Comparison of ENCODE assay signal across 20 cellular contexts in the genomic region with DNA sequence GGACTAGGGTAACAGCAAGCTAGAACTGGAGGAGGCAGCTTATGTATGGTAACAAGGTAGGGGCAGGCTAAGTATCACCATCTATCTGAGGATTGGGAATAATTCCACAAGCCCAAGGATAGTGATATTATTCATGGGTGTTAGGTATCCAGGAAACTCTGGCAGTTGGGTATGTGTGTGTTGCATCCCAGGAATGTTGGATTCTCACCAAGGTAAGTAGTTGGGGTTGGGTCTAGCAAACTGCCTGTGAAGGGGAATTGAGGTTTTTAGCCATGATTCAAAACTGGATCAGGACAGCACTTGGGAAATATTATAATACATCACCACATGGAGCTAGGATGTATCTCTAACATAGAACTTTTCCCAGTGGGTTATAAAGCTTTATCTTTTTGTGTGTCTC.
DNase-seq lines count a peak whose midpoint lies in the region; ATAC-seq and TF ChIP-seq lines count a peak whose summit lies in the region.
"Had no signal": no experiment of that assay in that cellular context is flagged by ENCODE, and none has a peak within 500 bp of the region (broad histone marks: within the 10 kb centered on the region; RNA-seq: fewer than 3 reads in every experiment).

No MANE protein-coding gene starts in this region.

- H3K4me3 ChIP-seq in AG10803 (ENCODE audit: low read length) = no peak overlapping the region
- H3K4me3 ChIP-seq in MG63 = no peak overlapping the region
- no peak overlapping the region for H3K4me3 ChIP-seq in astrocyte of the spinal cord (ENCODE audit: low read depth, low read length)
- H3K4me3 ChIP-seq in kidney epithelial cell (ENCODE audit: low read depth, low read length) = no peak overlapping the region
- H3K4me3 ChIP-seq: BLaER1, SJCRH30 had no signal

- no peak for ATAC-seq in GM18870 (IDR thresholded peaks at IDR 0.05; ENCODE audit: unreplicated experiment)
- ATAC-seq: HCT116 had no signal

- in situ Hi-C loops in astrocyte of the spinal cord (cut with HindIII; ENCODE audit: low sequenced_read_pairs) = no loop called here

- H3K9me3 ChIP-seq in MG63 = no peaks in the 10 kb centered on the region
- H3K9me3 ChIP-seq: BLaER1, SJCRH30 had no signal

- TF ChIP-seq CTCF in AG10803 (conservative IDR thresholded peaks at IDR 0.05; ENCODE audit: low read length) = no peak
- TF ChIP-seq CTCF in astrocyte of the spinal cord (IDR thresholded peaks at IDR 0.05; ENCODE audit: low read depth, low read length) = no peak
- no peak for TF ChIP-seq CTCF in kidney epithelial cell (IDR thresholded peaks at IDR 0.05; ENCODE audit: insufficient read depth, low read length, poor library complexity, severe bottlenecking)

- DNase-seq in AG10803 (ENCODE audit: low read depth) = peak; percentile 4
- peak; percentile 15 for DNase-seq in MG63
- peak; percentile 39 for DNase-seq in astrocyte of the spinal cord (ENCODE audit: low read depth, low spot score)
- DNase-seq in kidney epithelial cell (ENCODE audit: low read depth) = peak; percentile 28
- DNase-seq in NCI-H748 treated with DMSO at 0.1 percent for 48 hours (lab: John Stamatoyannopoulos, UW) = no peak
- DNase-seq in iPS-NIHi11 (ENCODE audit: low spot score) = no peak
- DNase-seq in activated CD8-positive, alpha-beta memory T cell treated with anti-CD3 and anti-CD28 coated beads, Interleukin-2, amount 50 U/mL, for 48 hours = no peak
- DNase-seq: 8988T; CD8-positive, alpha-beta memory T cell; DMS79 treated with DMSO at 0.1 percent for 48 hours; GF-D8; Kasumi-1; NCI-H1105 treated with DMSO at 0.1 percent for 48 hours; NCI-H187; NCI-H69; NK-92 treated with Interleukin-12 subunit alpha and Interleukin-12 subunit beta, amount 100 ng/mL, for 24 hours; SJCRH30 had no signal

- H3K27me3 ChIP-seq in MG63 (no peaks in the 10 kb centered on the region), kidney epithelial cell (ENCODE audit: control insufficient read depth, insufficient read depth, low read length) (no peaks in the 10 kb centered on the region)
- H3K27me3 ChIP-seq: BLaER1, SJCRH30 had no signal

- H3K36me3 ChIP-seq in MG63 = no peaks in the 10 kb centered on the region
- H3K36me3 ChIP-seq in kidney epithelial cell (ENCODE audit: control insufficient read depth, insufficient read depth, low read length) = no peaks in the 10 kb centered on the region
- H3K36me3 ChIP-seq: BLaER1, SJCRH30 had no signal

Comparison
In these comparisons a context has a peak if more than half of its experiments do, and no peak if none do; other contexts are left out.
1. DNase-seq: peak in AG10803 (single experiment), MG63 (single experiment), astrocyte of the spinal cord (single experiment) and kidney epithelial cell (single experiment); none in NCI-H748 treated with DMSO at 0.1 percent for 48 hours (single experiment), iPS-NIHi11 (single experiment) and activated CD8-positive, alpha-beta memory T cell treated with anti-CD3 and anti-CD28 coated beads, Interleukin-2, amount 50 U/mL, for 48 hours (single experiment).